ENCODE assay signal across 8 cellular contexts in genomic region chr11:107858217-107859070, GRCh38. TPM values are rescaled to one million over a fixed set of nuclear protein-coding genes. Genes with fewer than 3 reads are reported as not detected.
DNase-seq lines count a peak whose midpoint lies in the region; ATAC-seq and TF ChIP-seq lines count a peak whose summit lies in the region.

A gene with protein sequence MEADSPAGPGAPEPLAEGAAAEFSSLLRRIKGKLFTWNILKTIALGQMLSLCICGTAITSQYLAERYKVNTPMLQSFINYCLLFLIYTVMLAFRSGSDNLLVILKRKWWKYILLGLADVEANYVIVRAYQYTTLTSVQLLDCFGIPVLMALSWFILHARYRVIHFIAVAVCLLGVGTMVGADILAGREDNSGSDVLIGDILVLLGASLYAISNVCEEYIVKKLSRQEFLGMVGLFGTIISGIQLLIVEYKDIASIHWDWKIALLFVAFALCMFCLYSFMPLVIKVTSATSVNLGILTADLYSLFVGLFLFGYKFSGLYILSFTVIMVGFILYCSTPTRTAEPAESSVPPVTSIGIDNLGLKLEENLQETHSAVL (minus strand): TSS chr11:107858787. CDS start chr11:107858767, 20 bp downstream.

- peaks cover 14% of the 10 kb centered on the region for H3K36me3 Mint-ChIP-seq in activated CD4-positive, alpha-beta T cell treated with anti-CD3 and anti-CD28 coated beads for 36 hours (ENCODE audit: low read depth)

- peak within 1 kb of the TSS; percentile 92 for H3K4me3 Mint-ChIP-seq in activated CD4-positive, alpha-beta T cell treated with anti-CD3 and anti-CD28 coated beads for 36 hours

- peak within 1 kb of the TSS; percentile 94 for H3K27ac Mint-ChIP-seq in activated CD4-positive, alpha-beta T cell treated with anti-CD3 and anti-CD28 coated beads for 36 hours

- H3K4me3 ChIP-seq in dorsolateral prefrontal cortex (peak within 1 kb of the TSS; percentile 49 to 92 (median 73)), lung (peak within 1 kb of the TSS; percentile 64)

- POLR2A ChIA-PET in activated CD4-positive, alpha-beta T cell treated with anti-CD3 and anti-CD28 coated beads for 36 hours (lab: Charles Lee): interaction anchor here (1.5 kb wide), 1 partner anchor 18 kb away, joined by 8 read pairs; no protein-coding TSS in a partner anchor

- no peaks in the 10 kb centered on the region for H3K27me3 Mint-ChIP-seq in activated CD4-positive, alpha-beta T cell treated with anti-CD3 and anti-CD28 coated beads for 36 hours

- H3K9me3 ChIP-seq in lung (ENCODE audit: control insufficient read depth in 2 of 2, insufficient read depth in 1 of 2, low read length in 1 of 2): no peaks in the 10 kb centered on the region

- H3K9me3 Mint-ChIP-seq in activated CD4-positive, alpha-beta T cell treated with anti-CD3 and anti-CD28 coated beads for 36 hours (ENCODE audit: low read depth): no peaks in the 10 kb centered on the region

- peaks cover 0 to 3% of the 10 kb centered on the region in 2 donors for H3K4me1 ChIP-seq in lung (ENCODE audit: control insufficient read depth in 2 of 2, insufficient read depth in 2 of 2, low read length in 2 of 2)

- H3K27me3 ChIP-seq in dorsolateral prefrontal cortex (peaks cover 0 to 14% (median 0%) of the 10 kb centered on the region in 45 donors), lung (ENCODE audit: control insufficient read depth, insufficient read depth) (no peaks in the 10 kb centered on the region)

- H3K36me3 ChIP-seq in lung (ENCODE audit: control insufficient read depth in 2 of 2, insufficient read depth in 2 of 2, low read length in 2 of 2): no peaks in the 10 kb centered on the region

- TF ChIP-seq CTCF in dorsolateral prefrontal cortex (IDR thresholded peaks at IDR 0.05 in 54 of 56, conservative IDR thresholded peaks at IDR 0.05 in 2 of 56; ENCODE audit: low read depth in 1 of 56, partially characterized antibody in 56 of 56) (peak in 1 of 56 donors; percentile 27), lung (IDR thresholded peaks at IDR 0.05; ENCODE audit: control extremely low read depth, extremely low read depth) (no peak)

- intact Hi-C loops in activated CD4-positive, alpha-beta T cell treated with anti-CD3 and anti-CD28 coated beads for 36 hours (cut with DNase I, micrococcal nuclease): loop anchor here (1.0 to 5.0 kb wide), 8 partner anchors 18 to 364 kb away; partner anchors contain the start of genes ACAT1 (in 1 of the 2), ALKBH8 (in 1 of the 2), ATM (in 1 of the 2) and CUL5 (in 1 of the 2)
- intact Hi-C loops in dorsolateral prefrontal cortex (cut with DNase I): no loop called here

- CTCF ChIA-PET in activated CD4-positive, alpha-beta T cell treated with anti-CD3 and anti-CD28 coated beads for 36 hours (lab: Charles Lee): interaction anchor here (0.6 kb wide), 1 partner anchor 293 kb away, joined by 3 read pairs; no protein-coding TSS in a partner anchor

- ATAC-seq in GM19025 (IDR thresholded peaks at IDR 0.05; ENCODE audit: low read depth, unreplicated experiment): peak; percentile 89
- ATAC-seq in HG03175 (IDR thresholded peaks at IDR 0.05; ENCODE audit: unreplicated experiment): peak; percentile 93
- ATAC-seq in activated CD4-positive, alpha-beta T cell treated with anti-CD3 and anti-CD28 coated beads for 36 hours: peak; percentile 88
- peak; percentile 91 for ATAC-seq in lung (ENCODE audit: insufficient read depth, low FRiP score)

- peaks cover 31% of the 10 kb centered on the region for H3K4me1 Mint-ChIP-seq in activated CD4-positive, alpha-beta T cell treated with anti-CD3 and anti-CD28 coated beads for 36 hours

- DNase-seq in AG20443 (ENCODE audit: low spot score) (peak; percentile 78), NCI-H460 (ENCODE audit: extremely low read depth, low read depth) (peak; percentile 59), dorsolateral prefrontal cortex (peak in 6 of 10 donors; percentile 11 to 56 (median 44)), lung (ENCODE audit: low spot score) (peak; percentile 66)
- peak; percentile 86 for DNase-seq in activated CD4-positive, alpha-beta T cell treated with anti-CD3 and anti-CD28 coated beads for 36 hours
- peak; percentile 48 to 54 (median 51) for DNase-seq in stimulated activated CD4-positive, alpha-beta T cell treated with anti-CD3 and anti-CD28 coated beads, TNF-alpha, amount 100 ng/mL, for 4 hours (ENCODE audit: low read depth in 3 of 3)

- peak within 1 kb of the TSS in 12 of 59 donors; percentile 3 to 64 (median 22) for H3K27ac ChIP-seq in dorsolateral prefrontal cortex
- peak within 1 kb of the TSS in 1 of 2 donors; percentile 69 for H3K27ac ChIP-seq in lung (ENCODE audit: low read depth in 1 of 2, low read length in 1 of 2)

- WGBS in lung, 2 donors: 0% methylated on average over 64 to 73 of the region's 73 CpGs

RNA-seq across cellular contexts. Expression of the gene that starts here (rescaled TPM):
- 34.1 and 37.4 TPM in 2 replicates for total RNA-seq in NCI-H460 (2014; rRNA removed; shearing (Covaris generic))
- polyA plus RNA-seq in NCI-H460 (2014; cell fraction: nucleus; rRNA removed): 24.7 and 25.9 TPM in 2 replicates
- total RNA-seq in activated CD4-positive, alpha-beta T cell treated with anti-CD3 and anti-CD28 coated beads for 36 hours: 10 to 100 TPM; 24.5 to 25.5 TPM
- total RNA-seq in dorsolateral prefrontal cortex (1 to 10 TPM; 1.5 to 8.0 (median 4.5) TPM), lung (10 to 100 TPM in 1 of 2 donors, 1 to 10 TPM in 1; 6.0 to 15.7 TPM)
- polyA plus RNA-seq in lung: 1 to 10 TPM; 5.1 to 5.5 TPM

Comparison
In these comparisons a context has a peak if more than half of its experiments do, and no peak if none do; other contexts are left out.
1. intact Hi-C loops: an anchor here in activated CD4-positive, alpha-beta T cell treated with anti-CD3 and anti-CD28 coated beads for 36 hours (1.0 to 5.0 kb wide); none called in dorsolateral prefrontal cortex.